ENCODE assay signal across 23 cellular contexts in the genomic region with DNA sequence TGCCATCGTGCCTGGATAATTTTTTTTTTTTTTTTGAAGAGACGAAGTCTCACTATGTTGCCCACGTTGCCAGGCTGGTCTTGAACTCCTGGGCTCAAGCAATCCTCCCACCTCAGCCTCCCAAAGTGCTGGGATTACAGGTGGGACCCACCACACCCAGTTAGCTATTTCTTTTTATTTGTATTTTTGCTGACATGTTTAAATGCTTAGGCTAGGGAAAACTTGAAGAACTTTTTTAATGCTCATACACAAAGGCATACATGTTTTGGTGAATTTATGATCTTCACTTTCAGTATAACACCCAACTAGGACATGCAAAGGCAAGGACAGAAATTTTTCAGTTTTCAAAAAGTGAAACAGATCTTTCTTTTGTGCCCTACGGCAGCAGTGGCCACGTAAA. TPM values are rescaled to one million over a fixed set of nuclear protein-coding genes. Genes with fewer than 3 reads are reported as not detected.
DNase-seq lines count a peak whose midpoint lies in the region; ATAC-seq, FAIRE-seq and TF ChIP-seq lines count a peak whose summit lies in the region.
"Had no signal": no experiment of that assay in that cellular context is flagged by ENCODE, and none has a peak within 500 bp of the region (broad histone marks: within the 10 kb centered on the region; RNA-seq: fewer than 3 reads in every experiment).

No MANE protein-coding gene starts in this region.

- in situ Hi-C loops in K562 (cut with MboI): no loop called here

- POLR2A ChIA-PET in K562 (lab: Yijun Ruan, JAX) (interaction anchor here (0.6 kb wide), 1 partner anchor 676 kb away, joined by 3 read pairs; no protein-coding TSS in a partner anchor), PC-9 (lab: Charles Lee; ENCODE audit: unreplicated experiment) (no interaction called here)
- POLR2A ChIA-PET in naive thymus-derived CD4-positive, alpha-beta T cell (lab: Charles Lee): no interaction called here

- H3K36me3 Mint-ChIP-seq in naive thymus-derived CD4-positive, alpha-beta T cell: no peaks in the 10 kb centered on the region
- H3K36me3 Mint-ChIP-seq: CD4-positive, alpha-beta memory T cell had no signal

- H3K79me2 ChIP-seq in K562 (ENCODE audit: control insufficient read depth, insufficient read depth, low read length): no peaks in the 10 kb centered on the region
- H3K79me2 ChIP-seq in PC-9 (ENCODE audit: low read depth): no peaks in the 10 kb centered on the region

- H3K4me3 ChIP-seq in SJSA1 (no peak overlapping the region), K562 (no peak overlapping the region), subcutaneous abdominal adipose tissue (ENCODE audit: low read depth in 1 of 5, low read length in 5 of 5) (peak overlapping the region in 3 of 5 donors; percentile 2 to 27 (median 9)), PC-9 (no peak overlapping the region)
- no peak overlapping the region for H3K4me3 ChIP-seq in naive thymus-derived CD4-positive, alpha-beta T cell (ENCODE audit: low read length)
- H3K4me3 ChIP-seq: MG63, SJCRH30 had no signal

- DNase-seq in SJSA1 (ENCODE audit: low read depth in 1 of 2, low spot score in 2 of 2): no peak
- DNase-seq in K562 (ENCODE audit: extremely low read depth in 1 of 4, low spot score in 3 of 4): no peak
- no peak for DNase-seq in GM12891 (ENCODE audit: insufficient read length, low spot score)
- no peak for DNase-seq in naive thymus-derived CD4-positive, alpha-beta T cell
- DNase-seq in PC-9: no peak
- DNase-seq: Caco-2; CD4-positive, alpha-beta memory T cell; KG1; MG63; NCI-H1105 treated with DMSO at 0.1 percent for 48 hours; NCI-H146; NCI-H1930; NCI-H2107; NCI-H524; NCI-H774; PC-3 had no signal

- H3K27ac ChIP-seq in SJSA1 (peak overlapping the region; percentile 80), K562 (ENCODE audit: extremely low read depth, low read depth, low read length) (no peak overlapping the region), subcutaneous abdominal adipose tissue (ENCODE audit: low read depth, low read length) (no peak overlapping the region), PC-9 (no peak overlapping the region)
- no peak overlapping the region for H3K27ac ChIP-seq in naive thymus-derived CD4-positive, alpha-beta T cell (ENCODE audit: low read depth, low read length)
- H3K27ac ChIP-seq: SJCRH30 had no signal

- TF ChIP-seq EP300 in K562 (IDR thresholded peaks at IDR 0.05; ENCODE audit: low read length): no peak

- TF ChIP-seq RAD21 in K562 (CRISPR knock-in tag; conservative IDR thresholded peaks at IDR 0.05 in 1 of 2, IDR thresholded peaks at IDR 0.05 in 1 of 2): no peak

- no peak for TF ChIP-seq CTCF in K562 (IDR thresholded peaks at IDR 0.05 in 2 of 3, conservative IDR thresholded peaks at IDR 0.05 in 1 of 3; ENCODE audit: insufficient read depth in 2 of 3, low read depth in 1 of 3, low read length in 3 of 3)
- TF ChIP-seq CTCF in PC-9 (conservative IDR thresholded peaks at IDR 0.05): no peak

- no peak for FAIRE-seq in K562 (lab: Jason Lieb, UNC)
- no peak for FAIRE-seq in GM12891 (lab: Jason Lieb, UNC)
- FAIRE-seq: G401.6, H54 had no signal

- H2AFZ ChIP-seq in K562 (ENCODE audit: low read depth, low read length) (no peak overlapping the region), PC-9 (no peak overlapping the region)

- ATAC-seq in K562 (no peak), HG02884 (IDR thresholded peaks at IDR 0.05; ENCODE audit: unreplicated experiment) (no peak)
- ATAC-seq in naive thymus-derived CD4-positive, alpha-beta T cell: no peak
- ATAC-seq: PC-3, Right ventricle myocardium inferior had no signal

- no peaks in the 10 kb centered on the region for H3F3A ChIP-seq in PC-9 (ENCODE audit: insufficient read depth, low read depth)

- CTCF ChIA-PET in K562 (lab: Yijun Ruan, JAX; ENCODE audit: low intra/inter-chr PET ratio) (no interaction called here), PC-9 (lab: Charles Lee) (no interaction called here)
- CTCF ChIA-PET in naive thymus-derived CD4-positive, alpha-beta T cell (lab: Charles Lee): no interaction called here

- no peaks in the 10 kb centered on the region for H3K9me3 Mint-ChIP-seq in naive thymus-derived CD4-positive, alpha-beta T cell

- intact Hi-C loops in K562 (cut with micrococcal nuclease) (loop anchor here (5.0 kb wide), 1 partner anchor 538 kb away; no protein-coding TSS in a partner anchor), PC-9 (cut with micrococcal nuclease; ENCODE audit: unreplicated experiment) (no loop called here)
- intact Hi-C loops in naive thymus-derived CD4-positive, alpha-beta T cell (cut with micrococcal nuclease): no loop called here

- H3K9ac ChIP-seq in K562 (ENCODE audit: insufficient read depth in 1 of 2, low read depth in 2 of 2, low read length in 2 of 2): no peak overlapping the region
- H3K9ac ChIP-seq in subcutaneous abdominal adipose tissue (ENCODE audit: low read length in 5 of 5): peak overlapping the region in 1 of 5 donors; percentile 25

- H3K4me3 Mint-ChIP-seq in naive thymus-derived CD4-positive, alpha-beta T cell: no peak overlapping the region
- H3K4me3 Mint-ChIP-seq: CD4-positive, alpha-beta memory T cell had no signal

- no peaks in the 10 kb centered on the region for H3K9me2 ChIP-seq in PC-9 (ENCODE audit: insufficient read depth)

- 0% methylated on average over 5 of the region's 5 CpGs for WGBS in K562 (ENCODE audit: insufficient coverage, low coverage, missing lambda C conversion rate)

- BruUV-seq in K562 (replicated peaks; lab: Mats Ljungman, UMichigan) (no TSS peak), PC-9 (replicated peaks; lab: Mats Ljungman, UMichigan) (no TSS peak)

- H3K27me3 ChIP-seq in SJSA1 (replicated peaks) (no peaks in the 10 kb centered on the region), K562 (ENCODE audit: control insufficient read depth in 2 of 2, insufficient read depth in 2 of 2, low read length in 2 of 2) (no peaks in the 10 kb centered on the region), subcutaneous abdominal adipose tissue (ENCODE audit: control insufficient read depth in 5 of 5, insufficient read depth in 4 of 5, low read length in 5 of 5) (no peaks in the 10 kb centered on the region), PC-9 (ENCODE audit: insufficient read depth, low read depth) (0 out of 2 replicates have a peak, but pooled peaks cover 5% of the 10 kb centered on the region)
- H3K27me3 ChIP-seq in naive thymus-derived CD4-positive, alpha-beta T cell (ENCODE audit: control insufficient read depth in 2 of 2, insufficient read depth in 2 of 2, low read length in 2 of 2): no peaks in the 10 kb centered on the region
- H3K27me3 ChIP-seq: MG63, SJCRH30 had no signal

- TF ChIP-seq POLR2A in K562 (conservative IDR thresholded peaks at IDR 0.05) (no peak), GM12891 (IDR thresholded peaks at IDR 0.05; ENCODE audit: low read depth, low read length) (no peak)

- H3K36me3 ChIP-seq in SJSA1 (no peaks in the 10 kb centered on the region), K562 (ENCODE audit: control insufficient read depth, insufficient read depth, low read length) (no peaks in the 10 kb centered on the region), subcutaneous abdominal adipose tissue (ENCODE audit: control insufficient read depth in 5 of 5, insufficient read depth in 5 of 5, low read length in 5 of 5) (no peaks in the 10 kb centered on the region), PC-9 (ENCODE audit: low read depth) (no peaks in the 10 kb centered on the region)
- no peaks in the 10 kb centered on the region for H3K36me3 ChIP-seq in naive thymus-derived CD4-positive, alpha-beta T cell (ENCODE audit: control insufficient read depth in 2 of 3, insufficient read depth in 3 of 3, low read length in 3 of 3)
- H3K36me3 ChIP-seq: MG63, SJCRH30 had no signal

- no peak overlapping the region for H3K4me2 ChIP-seq in K562 (ENCODE audit: insufficient read depth, low read length)
- H3K4me2 ChIP-seq in PC-9: no peak overlapping the region

- no peaks in the 10 kb centered on the region for H3K9me3 ChIP-seq in SJSA1 (replicated peaks)
- no peaks in the 10 kb centered on the region for H3K9me3 ChIP-seq in K562 (replicated peaks; ENCODE audit: control insufficient read depth, insufficient read depth, low read depth, low read length)
- no peaks in the 10 kb centered on the region for H3K9me3 ChIP-seq in subcutaneous abdominal adipose tissue (ENCODE audit: control insufficient read depth in 5 of 5, low read length in 5 of 5)
- H3K9me3 ChIP-seq in naive thymus-derived CD4-positive, alpha-beta T cell (ENCODE audit: control insufficient read depth in 2 of 3, low read length in 3 of 3): no peaks in the 10 kb centered on the region
- H3K9me3 ChIP-seq in PC-9 (ENCODE audit: insufficient read depth, low read depth): no peaks in the 10 kb centered on the region
- H3K9me3 ChIP-seq: Caco-2, MG63, SJCRH30 had no signal

- no peaks in the 10 kb centered on the region for H3K4me1 Mint-ChIP-seq in naive thymus-derived CD4-positive, alpha-beta T cell
- H3K4me1 Mint-ChIP-seq: CD4-positive, alpha-beta memory T cell had no signal

- H4K20me1 ChIP-seq in K562 (replicated peaks; ENCODE audit: control insufficient read depth, insufficient read depth, low read length): no peaks in the 10 kb centered on the region
- no peaks in the 10 kb centered on the region for H4K20me1 ChIP-seq in PC-9 (ENCODE audit: insufficient read depth)

- H3K27me3 Mint-ChIP-seq in naive thymus-derived CD4-positive, alpha-beta T cell: peaks cover 0 to 2% (median 0%) of the 10 kb centered on the region in 5 donors
- H3K27me3 Mint-ChIP-seq: CD4-positive, alpha-beta memory T cell had no signal

- peaks cover 43% of the 10 kb centered on the region for H3K4me1 ChIP-seq in SJSA1 (replicated peaks)
- H3K4me1 ChIP-seq in K562 (replicated peaks in 1 of 2; ENCODE audit: control insufficient read depth in 2 of 2, insufficient read depth in 2 of 2, low read length in 2 of 2): no peaks in the 10 kb centered on the region
- H3K4me1 ChIP-seq in subcutaneous abdominal adipose tissue (ENCODE audit: control insufficient read depth in 5 of 5, insufficient read depth in 5 of 5, low read length in 5 of 5): peaks cover 3 to 34% (median 23%) of the 10 kb centered on the region in 5 donors
- no peaks in the 10 kb centered on the region for H3K4me1 ChIP-seq in naive thymus-derived CD4-positive, alpha-beta T cell (ENCODE audit: control insufficient read depth in 2 of 2, insufficient read depth in 2 of 2, low read length in 2 of 2)
- no peaks in the 10 kb centered on the region for H3K4me1 ChIP-seq in PC-9 (replicated peaks; ENCODE audit: insufficient read depth)
- H3K4me1 ChIP-seq: Caco-2, SJCRH30 had no signal

- H3K9me1 ChIP-seq in K562 (ENCODE audit: control insufficient read depth, insufficient read depth, low read length): no peaks in the 10 kb centered on the region

- H3K27ac Mint-ChIP-seq in naive thymus-derived CD4-positive, alpha-beta T cell: no peak overlapping the region
- H3K27ac Mint-ChIP-seq: CD4-positive, alpha-beta memory T cell had no signal

RNA-seq across cellular contexts. Expression of gene L3MBTL4, which starts 9.9 kb away (rescaled TPM):
- total RNA-seq in SJSA1 (2014; rRNA removed; shearing (Covaris generic)): 6.8 and 10.6 TPM in 2 replicates
- not detected in 2 replicates for total RNA-seq in K562 (2011; cell fraction: chromatin; rRNA removed; ENCODE audit: low replicate concordance)
- not detected in 2 replicates for total RNA-seq in K562 (2011; cell fraction: nucleolus; rRNA removed)
- total RNA-seq in K562 (2011; cell fraction: nucleoplasm; rRNA removed): not detected in 2 replicates
- total RNA-seq in K562 (2014; rRNA removed): not detected in 2 replicates
- not detected in 2 replicates for total RNA-seq in K562 (2014; rRNA removed; fragmentation: Illumina TruSeq; extraction: Trizol)
- not detected in 2 replicates for total RNA-seq in K562 (2015; rRNA removed; fragmentation: Illumina TruSeq; extraction: Trizol)
- not detected in 2 replicates for total RNA-seq in K562 (2021)
- polyA plus RNA-seq in K562 (2011; rRNA removed): not detected in 2 replicates
- not detected in 2 replicates for polyA plus RNA-seq in K562 (2011; cell fraction: cytosol; rRNA removed)
- polyA plus RNA-seq in K562 (2011; cell fraction: nucleus; rRNA removed): not detected in 2 replicates
- 0.01 TPM in 1 of 2 replicates, not detected in the other for polyA plus RNA-seq in K562 (2012)
- polyA plus RNA-seq in K562 (2014; fragmentation: Illumina TruSeq; extraction: Trizol): not detected in 2 replicates
- polyA plus RNA-seq in K562 (2014; fragmentation: Nextera tagmentation; extraction: Ambion mirVana): not detected
- polyA plus RNA-seq in K562 (2014; rRNA removed): not detected in 2 replicates
- not detected in 2 replicates for polyA minus RNA-seq in K562 (2011; rRNA and poly(A)+ RNA removed)
- not detected in 2 replicates for polyA minus RNA-seq in K562 (2011; cell fraction: cytosol; rRNA and poly(A)+ RNA removed)
- polyA minus RNA-seq in K562 (2011; cell fraction: nucleus; rRNA and poly(A)+ RNA removed): not detected in 2 replicates
- polyA plus RNA-seq in GM12891 (2012; ENCODE audit: low read depth, missing spikeins): 1.2 TPM
- 1 to 10 TPM in 1 of 5 experiments, under 1 TPM in 4; 0.24 to 7.6 (median 0.51) TPM for total RNA-seq in naive thymus-derived CD4-positive, alpha-beta T cell
- under 1 TPM; 0.05 to 0.49 TPM for polyA plus RNA-seq in naive thymus-derived CD4-positive, alpha-beta T cell
- not detected in 2 replicates for total RNA-seq in PC-9 (2021)
- total RNA-seq: A673, SJCRH30 had no signal
- polyA plus RNA-seq: CD4-positive, alpha-beta memory T cell had no signal

Comparison
In these comparisons a context has a peak if more than half of its experiments do, and no peak if none do; other contexts are left out.
1. H3K4me3 ChIP-seq: peak in subcutaneous abdominal adipose tissue (3 of 5); none in SJSA1 (single experiment), K562 (single experiment), naive thymus-derived CD4-positive, alpha-beta T cell (single experiment) and PC-9 (single experiment).